In genomic region chr6:131063028-131063763, GRCh38 we compare ENCODE assay signal across 8 cellular contexts. TPM values are rescaled to one million over a fixed set of nuclear protein-coding genes. Genes with fewer than 3 reads are reported as not detected.
DNase-seq lines count a peak whose midpoint lies in the region; ATAC-seq and TF ChIP-seq lines count a peak whose summit lies in the region.

Gene EPB41L2 (minus strand): TSS chr6:131063245. CDS start chr6:130956485, 106,760 bp downstream.

- H2AK5ac ChIP-seq in trophoblast cell (ENCODE audit: low read length) = no peak within 1 kb of the TSS

- H3K36me3 Mint-ChIP-seq in IgD-negative memory B cell = no peaks in the 10 kb centered on the region

- H3K23ac ChIP-seq in trophoblast cell (ENCODE audit: low read length) = no peak within 1 kb of the TSS

- peaks cover 10% of the 10 kb centered on the region for H3K79me2 ChIP-seq in trophoblast cell (ENCODE audit: control insufficient read depth, insufficient read depth, low read length, poor library complexity)

- H3K4me3 Mint-ChIP-seq in IgD-negative memory B cell = peak within 1 kb of the TSS; percentile 88 to 96 (median 92)

- H3K27me3 ChIP-seq in trophoblast cell (ENCODE audit: insufficient read depth, low read length) (no peaks in the 10 kb centered on the region), tibial nerve (no peaks in the 10 kb centered on the region)

- peaks cover 19 to 32% (median 24%) of the 10 kb centered on the region in 3 donors for H3K4me1 Mint-ChIP-seq in IgD-negative memory B cell

- H3K27me3 Mint-ChIP-seq in IgD-negative memory B cell = no peaks in the 10 kb centered on the region

- H3K4me3 ChIP-seq in trophoblast cell (ENCODE audit: low read depth, low read length) (peak within 1 kb of the TSS; percentile 94), tibial nerve (peak within 1 kb of the TSS; percentile 86 to 100 (median 90))

- TF ChIP-seq POLR2A in tibial nerve (IDR thresholded peaks at IDR 0.05) = peak; percentile 52 to 93

- H4K12ac ChIP-seq in trophoblast cell (ENCODE audit: low read depth, low read length) = no peak within 1 kb of the TSS

- H3K14ac ChIP-seq in trophoblast cell (ENCODE audit: low read length) = peak within 1 kb of the TSS; percentile 75

- H3K27ac Mint-ChIP-seq in IgD-negative memory B cell = peak within 1 kb of the TSS; percentile 8 to 91 (median 73)

- peak within 1 kb of the TSS; percentile 93 for H3K18ac ChIP-seq in trophoblast cell (ENCODE audit: low read length)

- no peaks in the 10 kb centered on the region for H3K9me3 Mint-ChIP-seq in IgD-negative memory B cell

- peak within 1 kb of the TSS; percentile 65 for H3K4ac ChIP-seq in trophoblast cell (ENCODE audit: low read depth, low read length)

- H3K27ac ChIP-seq in trophoblast cell (ENCODE audit: low read depth, low read length) (peak within 1 kb of the TSS; percentile 77), tibial nerve (peak within 1 kb of the TSS; percentile 78 to 93 (median 90))

- TF ChIP-seq EP300 in tibial nerve (IDR thresholded peaks at IDR 0.05) = peak in 1 of 2 donors; percentile 94

- H2BK120ac ChIP-seq in trophoblast cell (ENCODE audit: insufficient read depth, low read length, poor library complexity) = peak within 1 kb of the TSS; percentile 81

- H3K9ac ChIP-seq in trophoblast cell (ENCODE audit: low read length) = peak within 1 kb of the TSS; percentile 76

- H2BK5ac ChIP-seq in trophoblast cell (ENCODE audit: low read depth, low read length, poor library complexity) = peak within 1 kb of the TSS; percentile 46

- peaks cover 9% of the 10 kb centered on the region for H3K79me1 ChIP-seq in trophoblast cell (ENCODE audit: low read length)

- DNase-seq in DMS53 (lab: John Stamatoyannopoulos, UW) = peak; percentile 89
- DNase-seq in SW 1271 (lab: John Stamatoyannopoulos, UW) = peak; percentile 65 to 86
- peak; percentile 51 for DNase-seq in activated naive CD8-positive, alpha-beta T cell treated with anti-CD3 and anti-CD28 coated beads, Interleukin-2, amount 50 U/mL, for 16 hours (ENCODE audit: low read depth, low spot score)
- peak; percentile 93 for DNase-seq in Right ventricle myocardium superior
- DNase-seq in trophoblast cell = peak; percentile 90 to 93
- DNase-seq in tibial nerve (ENCODE audit: low spot score in 2 of 2) = peak; percentile 70 to 80

- H4K8ac ChIP-seq in trophoblast cell (ENCODE audit: low read depth, low read length) = peak within 1 kb of the TSS; percentile 75

- no peaks in the 10 kb centered on the region for H3K36me3 ChIP-seq in trophoblast cell (ENCODE audit: control insufficient read depth in 1 of 2, insufficient read depth in 2 of 2, low read length in 2 of 2)
- H3K36me3 ChIP-seq in tibial nerve = no peaks in the 10 kb centered on the region

- peak within 1 kb of the TSS; percentile 30 for H2BK12ac ChIP-seq in trophoblast cell (ENCODE audit: low read length)

- peak within 1 kb of the TSS; percentile 67 for H4K91ac ChIP-seq in trophoblast cell (ENCODE audit: low read depth, low read length)

- peak; percentile 22 to 70 (median 31) for TF ChIP-seq CTCF in tibial nerve (IDR thresholded peaks at IDR 0.05)

- H3K4me2 ChIP-seq in trophoblast cell (ENCODE audit: low read length) = peak within 1 kb of the TSS; percentile 83

- ATAC-seq in GM21528 (IDR thresholded peaks at IDR 0.05; ENCODE audit: low FRiP score, unreplicated experiment) (peak; percentile 85), Right ventricle myocardium superior (ENCODE audit: poor library complexity) (peak; percentile 99)

- H3K4me1 ChIP-seq in trophoblast cell (ENCODE audit: control insufficient read depth in 1 of 2, insufficient read depth in 2 of 2, low read length in 2 of 2) (peaks cover 0 to 4% of the 10 kb centered on the region in 2 experiments), tibial nerve (peaks cover 0 to 31% (median 10%) of the 10 kb centered on the region in 4 donors)

- H3K9me3 ChIP-seq in trophoblast cell (ENCODE audit: insufficient read depth, low read depth, low read length) = no peaks in the 10 kb centered on the region
- H3K9me3 ChIP-seq in tibial nerve = no peaks in the 10 kb centered on the region

- no CpG with 5 or more reads among the region's 61 CpGs for WGBS in trophoblast cell (ENCODE audit: extremely low coverage, insufficient coverage, insufficient read length)
- WGBS in tibial nerve, 2 donors = 0 to 1% methylated on average over 30 to 36 of the region's 61 CpGs

- H2AFZ ChIP-seq in trophoblast cell (ENCODE audit: insufficient read depth, low read length, poor library complexity) = peak within 1 kb of the TSS; percentile 95

- intact Hi-C loops in Right ventricle myocardium superior (cut with DNase I) = no loop called here

RNA-seq across cellular contexts. Expression of gene EPB41L2, which starts in this region (rescaled TPM):
- polyA plus RNA-seq in IgD-negative memory B cell = 21.2 TPM
- total RNA-seq in Right ventricle myocardium superior = 88.8 TPM
- polyA plus RNA-seq in trophoblast cell (2013) = 35.0 and 39.1 TPM in 2 replicates
- 100 to 1,000 TPM; 190 to 321 (median 265) TPM for total RNA-seq in tibial nerve

Comparison
In these comparisons a context has a peak if more than half of its experiments do, and no peak if none do; other contexts are left out.
1. Peak in every context shown above with its lines: DNase-seq, ATAC-seq, H3K4me3 ChIP-seq and H3K27ac ChIP-seq.